In the genomic region with DNA sequence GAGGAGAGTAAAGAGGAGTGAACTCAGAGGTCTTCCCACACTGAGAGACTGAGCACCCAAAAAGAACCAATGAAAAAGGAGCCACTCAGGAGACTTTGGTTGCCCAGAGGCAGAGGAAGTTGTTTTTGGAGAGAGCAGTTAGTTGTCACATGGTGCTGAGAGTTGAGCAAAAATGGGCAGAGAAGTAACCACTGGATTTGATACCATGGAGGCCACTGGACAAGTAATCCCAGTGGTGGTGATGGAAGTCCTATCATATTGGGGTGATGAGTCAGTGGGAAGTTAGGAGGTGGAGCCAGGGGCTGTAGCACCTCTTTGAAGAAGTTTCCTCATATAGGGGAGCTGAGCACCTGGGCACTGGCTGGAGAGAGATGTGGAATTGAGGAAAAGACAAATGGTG, we compare ENCODE assay signal across 26 cellular contexts.
DNase-seq lines count a peak whose midpoint lies in the region; ATAC-seq and TF ChIP-seq lines count a peak whose summit lies in the region.
"Had no signal": no experiment of that assay in that cellular context is flagged by ENCODE, and none has a peak within 500 bp of the region (broad histone marks: within the 10 kb centered on the region; RNA-seq: fewer than 3 reads in every experiment).

No MANE protein-coding gene starts in this region.

- H4K20me1 ChIP-seq in osteoblast (ENCODE audit: insufficient read depth, low read length): no peaks in the 10 kb centered on the region

- no peak overlapping the region for H3K4me2 ChIP-seq in osteoblast (ENCODE audit: insufficient read depth, low read length)
- H3K4me2 ChIP-seq: smooth muscle cell had no signal

- intact Hi-C loops in uterus (cut with DNase I; ENCODE audit: low total_unique reads): no loop called here
- intact Hi-C loops in naive thymus-derived CD4-positive, alpha-beta T cell (cut with micrococcal nuclease): no loop called here

- CTCF ChIA-PET in naive thymus-derived CD4-positive, alpha-beta T cell (lab: Charles Lee): no interaction called here

- peaks cover 0 to 2% (median 0%) of the 10 kb centered on the region in 7 donors for H3K4me1 Mint-ChIP-seq in naive thymus-derived CD4-positive, alpha-beta T cell
- H3K4me1 Mint-ChIP-seq: CD4-positive, CD25-positive, alpha-beta regulatory T cell; central memory CD8-positive, alpha-beta T cell; stimulated activated memory B cell treated with anti-CD40 and anti-IgM and Interleukin-4, amounts not matched to agents 10 μg/mL and 1 μg/mL and 100 μg/mL, for 72 hours had no signal

- ATAC-seq in RWPE2 (ENCODE audit: low read depth) (peak; percentile 18; the same call in 1 of the 3 replicates), GM18867 (IDR thresholded peaks at IDR 0.05; ENCODE audit: unreplicated experiment) (no peak), HG02642 (IDR thresholded peaks at IDR 0.05; ENCODE audit: poor library complexity, unreplicated experiment) (no peak)
- ATAC-seq in naive thymus-derived CD4-positive, alpha-beta T cell: no peak
- ATAC-seq: K562; Right ventricle myocardium inferior; stimulated activated memory B cell treated with anti-CD40 and anti-IgM and Interleukin-4, amounts not matched to agents 10 μg/mL and 1 μg/mL and 100 μg/mL, for 72 hours had no signal

- H3K36me3 ChIP-seq in RWPE2 (ENCODE audit: low read depth): no peaks in the 10 kb centered on the region
- no peaks in the 10 kb centered on the region for H3K36me3 ChIP-seq in osteoblast (ENCODE audit: insufficient read depth, low read length)
- H3K36me3 ChIP-seq in uterus: no peaks in the 10 kb centered on the region
- H3K36me3 ChIP-seq in naive thymus-derived CD4-positive, alpha-beta T cell (ENCODE audit: control insufficient read depth in 2 of 3, insufficient read depth in 3 of 3, low read length in 3 of 3): no peaks in the 10 kb centered on the region
- H3K36me3 ChIP-seq: neutrophil had no signal

- H3K27ac ChIP-seq in RWPE2 (ENCODE audit: poor library complexity, severe bottlenecking) (peak overlapping the region; percentile 93), epithelial cell of prostate (peak overlapping the region; percentile 93), osteoblast (ENCODE audit: low read depth, low read length) (no peak overlapping the region), uterus (no peak overlapping the region)
- no peak overlapping the region for H3K27ac ChIP-seq in naive thymus-derived CD4-positive, alpha-beta T cell (ENCODE audit: low read depth, low read length)
- H3K27ac ChIP-seq: neutrophil, psoas muscle, VCaP had no signal

- no peak overlapping the region for H2AFZ ChIP-seq in osteoblast (ENCODE audit: low read length)

- TF ChIP-seq CTCF in RWPE2 (IDR thresholded peaks at IDR 0.05; ENCODE audit: poor library complexity, severe bottlenecking) (no peak), osteoblast (IDR thresholded peaks at IDR 0.05; ENCODE audit: extremely low read depth, low read depth, low read length) (no peak), uterus (IDR thresholded peaks at IDR 0.05) (no peak)

- DNase-seq in ELR (ENCODE audit: low read depth): peak; percentile 32
- no peak for DNase-seq in RWPE2 (ENCODE audit: low spot score)
- DNase-seq in epithelial cell of prostate (ENCODE audit: low read depth, low spot score): no peak
- peak; percentile 84 for DNase-seq in osteoblast (ENCODE audit: insufficient read length, low spot score, missing footprints)
- DNase-seq in uterus: no peak
- DNase-seq in naive thymus-derived CD4-positive, alpha-beta T cell: no peak
- DNase-seq: activated CD4-positive, alpha-beta T cell treated with anti-CD3 and anti-CD28 coated beads, Interleukin-2, amount 50 U/mL, for 1 hour; activated naive CD4-positive, alpha-beta T cell treated with anti-CD3 and anti-CD28 coated beads, Interleukin-2, amount 50 U/mL, for 16 hours; aorta; CD4-positive, CD25-positive, alpha-beta regulatory T cell; erythroblast; mesenchymal stem cell; NCI-H146; NCI-H446 treated with DMSO at 0.1 percent for 48 hours; OCI-M1; psoas muscle; stimulated activated CD4-positive, alpha-beta T cell treated with anti-CD3 and anti-CD28 coated beads, Interleukin-4, amount 100 ng/mL, for 1 hour had no signal

- H3K9me3 Mint-ChIP-seq in naive thymus-derived CD4-positive, alpha-beta T cell: no peaks in the 10 kb centered on the region
- H3K9me3 Mint-ChIP-seq: CD4-positive, CD25-positive, alpha-beta regulatory T cell; central memory CD8-positive, alpha-beta T cell; stimulated activated memory B cell treated with anti-CD40 and anti-IgM and Interleukin-4, amounts not matched to agents 10 μg/mL and 1 μg/mL and 100 μg/mL, for 72 hours had no signal

- no peaks in the 10 kb centered on the region for H3K9me3 ChIP-seq in RWPE2 (ENCODE audit: severe bottlenecking)
- H3K9me3 ChIP-seq in osteoblast (ENCODE audit: low read depth, low read length): no peaks in the 10 kb centered on the region
- H3K9me3 ChIP-seq in uterus: no peaks in the 10 kb centered on the region
- no peaks in the 10 kb centered on the region for H3K9me3 ChIP-seq in naive thymus-derived CD4-positive, alpha-beta T cell (ENCODE audit: control insufficient read depth in 2 of 3, low read length in 3 of 3)
- H3K9me3 ChIP-seq: neutrophil, psoas muscle had no signal

- H3K27ac Mint-ChIP-seq in naive thymus-derived CD4-positive, alpha-beta T cell: no peak overlapping the region
- H3K27ac Mint-ChIP-seq: CD4-positive, CD25-positive, alpha-beta regulatory T cell; stimulated activated memory B cell treated with anti-CD40 and anti-IgM and Interleukin-4, amounts not matched to agents 10 μg/mL and 1 μg/mL and 100 μg/mL, for 72 hours had no signal

- H3K4me1 ChIP-seq in RWPE2 (ENCODE audit: insufficient read depth, poor library complexity, severe bottlenecking) (peaks cover 41% of the 10 kb centered on the region), osteoblast (ENCODE audit: insufficient read depth, low read length) (no peaks in the 10 kb centered on the region), uterus (no peaks in the 10 kb centered on the region)
- no peaks in the 10 kb centered on the region for H3K4me1 ChIP-seq in naive thymus-derived CD4-positive, alpha-beta T cell (ENCODE audit: control insufficient read depth in 2 of 2, insufficient read depth in 2 of 2, low read length in 2 of 2)
- H3K4me1 ChIP-seq: psoas muscle had no signal

- H3K79me2 ChIP-seq in osteoblast (ENCODE audit: insufficient read depth, low read length): no peaks in the 10 kb centered on the region

- H3K4me3 ChIP-seq in RWPE2 (ENCODE audit: severe bottlenecking): no peak overlapping the region
- H3K4me3 ChIP-seq in osteoblast (ENCODE audit: insufficient read depth, low read length): no peak overlapping the region
- no peak overlapping the region for H3K4me3 ChIP-seq in uterus
- H3K4me3 ChIP-seq in naive thymus-derived CD4-positive, alpha-beta T cell (ENCODE audit: low read length): no peak overlapping the region
- H3K4me3 ChIP-seq: K562, psoas muscle, smooth muscle cell had no signal

- no peaks in the 10 kb centered on the region for H3K27me3 ChIP-seq in RWPE2 (ENCODE audit: insufficient read depth, poor library complexity, severe bottlenecking)
- no peaks in the 10 kb centered on the region for H3K27me3 ChIP-seq in osteoblast (ENCODE audit: insufficient read depth, low read length)
- H3K27me3 ChIP-seq in uterus: no peaks in the 10 kb centered on the region
- no peaks in the 10 kb centered on the region for H3K27me3 ChIP-seq in naive thymus-derived CD4-positive, alpha-beta T cell (ENCODE audit: control insufficient read depth in 2 of 2, insufficient read depth in 2 of 2, low read length in 2 of 2)
- H3K27me3 ChIP-seq: neutrophil had no signal

- POLR2A ChIA-PET in naive thymus-derived CD4-positive, alpha-beta T cell (lab: Charles Lee): no interaction called here

- H3K4me3 Mint-ChIP-seq in naive thymus-derived CD4-positive, alpha-beta T cell: no peak overlapping the region
- H3K4me3 Mint-ChIP-seq: CD4-positive, CD25-positive, alpha-beta regulatory T cell; central memory CD8-positive, alpha-beta T cell; stimulated activated memory B cell treated with anti-CD40 and anti-IgM and Interleukin-4, amounts not matched to agents 10 μg/mL and 1 μg/mL and 100 μg/mL, for 72 hours had no signal

- no peaks in the 10 kb centered on the region for H3K36me3 Mint-ChIP-seq in naive thymus-derived CD4-positive, alpha-beta T cell
- H3K36me3 Mint-ChIP-seq: CD4-positive, CD25-positive, alpha-beta regulatory T cell; stimulated activated memory B cell treated with anti-CD40 and anti-IgM and Interleukin-4, amounts not matched to agents 10 μg/mL and 1 μg/mL and 100 μg/mL, for 72 hours had no signal

- no peak for TF ChIP-seq POLR2A in uterus (IDR thresholded peaks at IDR 0.05)

- H3K27me3 Mint-ChIP-seq in naive thymus-derived CD4-positive, alpha-beta T cell: peaks cover 0 to 4% (median 0%) of the 10 kb centered on the region in 5 donors
- H3K27me3 Mint-ChIP-seq: CD4-positive, CD25-positive, alpha-beta regulatory T cell; central memory CD8-positive, alpha-beta T cell; stimulated activated memory B cell treated with anti-CD40 and anti-IgM and Interleukin-4, amounts not matched to agents 10 μg/mL and 1 μg/mL and 100 μg/mL, for 72 hours had no signal

Comparison
In these comparisons a context has a peak if more than half of its experiments do, and no peak if none do; other contexts are left out.
1. DNase-seq: peak in ELR (single experiment) and osteoblast (single experiment); none in RWPE2 (single experiment), epithelial cell of prostate (single experiment), uterus (0 of 2) and naive thymus-derived CD4-positive, alpha-beta T cell (0 of 9).
2. H3K27ac ChIP-seq: peak in RWPE2 (single experiment) and epithelial cell of prostate (single experiment); none in osteoblast (single experiment), uterus (0 of 2) and naive thymus-derived CD4-positive, alpha-beta T cell (single experiment).